ENCODE assay signal across 21 cellular contexts in genomic region chr1:227362039-227362438, GRCh38. TPM values are rescaled to one million over a fixed set of nuclear protein-coding genes. Genes with fewer than 3 reads are reported as not detected.
DNase-seq lines count a peak whose midpoint lies in the region; FAIRE-seq and TF ChIP-seq lines count a peak whose summit lies in the region.
"Had no signal": no experiment of that assay in that cellular context is flagged by ENCODE, and none has a peak within 500 bp of the region (broad histone marks: within the 10 kb centered on the region; RNA-seq: fewer than 3 reads in every experiment).

No MANE protein-coding gene starts in this region.

- H3K4me1 ChIP-seq in adipocyte (ENCODE audit: control insufficient read depth, insufficient read depth, low read length): peaks cover 9% of the 10 kb centered on the region

- no peak for TF ChIP-seq CTCF in endothelial cell (IDR thresholded peaks at IDR 0.05; ENCODE audit: unreplicated experiment)
- no peak for TF ChIP-seq CTCF in osteocyte (IDR thresholded peaks at IDR 0.05)

- no peak overlapping the region for H3K9ac ChIP-seq in adipocyte (ENCODE audit: low read length)

- no peaks in the 10 kb centered on the region for H3K9me3 ChIP-seq in adipocyte (ENCODE audit: control insufficient read depth, low read length)
- H3K9me3 ChIP-seq: MG63 had no signal

- no peaks in the 10 kb centered on the region for H3K36me3 ChIP-seq in adipocyte (ENCODE audit: control insufficient read depth, insufficient read depth, low read length, severe bottlenecking)
- H3K36me3 ChIP-seq: MG63 had no signal

- H3K27me3 Mint-ChIP-seq in endothelial cell (ENCODE audit: unreplicated experiment) (no peaks in the 10 kb centered on the region), osteocyte (ENCODE audit: unreplicated experiment) (no peaks in the 10 kb centered on the region)

- H3K27me3 ChIP-seq in adipocyte (replicated peaks; ENCODE audit: control insufficient read depth, insufficient read depth, low read length): peaks cover 7% of the 10 kb centered on the region
- H3K27me3 ChIP-seq: MG63 had no signal

- no peak for FAIRE-seq in GM12891 (lab: Jason Lieb, UNC)
- FAIRE-seq: GM18507 had no signal

- H3K36me3 Mint-ChIP-seq in endothelial cell (ENCODE audit: low read depth, unreplicated experiment) (no peaks in the 10 kb centered on the region), osteocyte (ENCODE audit: unreplicated experiment) (no peaks in the 10 kb centered on the region)

- DNase-seq in EH (ENCODE audit: low read depth) (peak; percentile 37), adipocyte (ENCODE audit: low read depth) (peak; percentile 45), endothelial cell (ENCODE audit: low spot score) (no peak), osteocyte (ENCODE audit: extremely low spot score, unreplicated experiment) (no peak), GM12891 (ENCODE audit: insufficient read length, low spot score) (no peak), SHP77 treated with DMSO at 0.1 percent for 48 hours (lab: John Stamatoyannopoulos, UW) (no peak)
- no peak for DNase-seq in stimulated activated CD4-positive, alpha-beta T cell treated with anti-CD3 and anti-CD28 coated beads, Interleukin-4, amount 100 ng/mL, for 24 hours
- DNase-seq: 8988T, ACHN, Calu3, DMS79 treated with DMSO at 0.1 percent for 48 hours, H9, KG1, MG63, NCI-H1105 treated with DMSO at 0.1 percent for 48 hours, NCI-H146, NCI-H2029, NCI-H2227 treated with DMSO at 0.1 percent for 48 hours, NCI-H526 treated with DMSO at 0.1 percent for 48 hours, SHP77 had no signal

- H3K4me3 ChIP-seq in adipocyte (ENCODE audit: low read length): no peak overlapping the region
- H3K4me3 ChIP-seq: MG63 had no signal

- no peak for TF ChIP-seq POLR2A in GM12891 (IDR thresholded peaks at IDR 0.05; ENCODE audit: low read depth, low read length)

- peaks cover 9% of the 10 kb centered on the region for H3K4me1 Mint-ChIP-seq in endothelial cell (ENCODE audit: unreplicated experiment)
- H3K4me1 Mint-ChIP-seq in osteocyte (ENCODE audit: unreplicated experiment): peaks cover 23% of the 10 kb centered on the region

- no peak overlapping the region for H3K27ac Mint-ChIP-seq in endothelial cell (ENCODE audit: unreplicated experiment)
- H3K27ac Mint-ChIP-seq in osteocyte (ENCODE audit: unreplicated experiment): peak overlapping the region; percentile 23

- H3K4me3 Mint-ChIP-seq in endothelial cell (ENCODE audit: unreplicated experiment) (peak overlapping the region; percentile 7), osteocyte (ENCODE audit: unreplicated experiment) (no peak overlapping the region)
- H3K4me3 Mint-ChIP-seq: H9 had no signal

- H3K9me3 Mint-ChIP-seq in endothelial cell (ENCODE audit: unreplicated experiment) (no peaks in the 10 kb centered on the region), osteocyte (ENCODE audit: unreplicated experiment) (no peaks in the 10 kb centered on the region)
- H3K9me3 Mint-ChIP-seq: H9 had no signal

TF ChIP-seq in GM12891, 5 proteins besides CTCF, POLR2A, EP300 and RAD21:
- TF ChIP-seq SPI1 (IDR thresholded peaks at IDR 0.05; ENCODE audit: low read depth, low read length) (no peak), POU2F2 (IDR thresholded peaks at IDR 0.05; ENCODE audit: low read depth, low read length) (no peak), PAX5 (IDR thresholded peaks at IDR 0.05; ENCODE audit: insufficient read depth, low read length, severe bottlenecking) (no peak), POLR2AphosphoS5 (IDR thresholded peaks at IDR 0.05; ENCODE audit: low read depth, low read length) (no peak), TAF1 (IDR thresholded peaks at IDR 0.05; ENCODE audit: low read depth, low read length) (no peak)

RNA-seq across cellular contexts. Expression of gene CDC42BPA, which starts 43.7 kb away (rescaled TPM):
- total RNA-seq in endothelial cell (ENCODE audit: unreplicated experiment): 41.4 TPM
- total RNA-seq in osteocyte: 92.8 and 95.7 TPM in 2 replicates
- 0.05 TPM for polyA plus RNA-seq in GM12891 (2012; ENCODE audit: low read depth, missing spikeins)

Comparison
In these comparisons a context has a peak if more than half of its experiments do, and no peak if none do; other contexts are left out.
1. DNase-seq: peak in EH (single experiment) and adipocyte (single experiment); none in endothelial cell (single experiment), osteocyte (single experiment), GM12891 (single experiment), SHP77 treated with DMSO at 0.1 percent for 48 hours (single experiment) and stimulated activated CD4-positive, alpha-beta T cell treated with anti-CD3 and anti-CD28 coated beads, Interleukin-4, amount 100 ng/mL, for 24 hours (single experiment).